In the genomic region with DNA sequence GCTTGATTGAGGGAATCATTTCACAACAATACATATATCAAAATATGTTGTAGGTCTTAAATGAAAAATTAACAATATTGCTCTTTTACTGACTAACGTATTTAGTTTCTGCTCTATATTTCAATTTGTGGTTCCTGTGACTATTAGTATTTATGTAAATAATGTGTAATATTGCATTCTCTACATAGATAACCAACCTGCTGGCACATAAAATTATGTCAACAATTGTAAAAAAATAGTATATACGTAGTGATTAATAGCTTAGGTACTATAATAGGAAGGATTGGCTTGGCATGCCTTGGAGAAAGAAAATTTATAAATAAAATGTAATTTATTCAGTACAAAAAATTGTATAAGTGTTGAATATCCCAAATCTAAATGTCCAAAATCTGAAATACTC, we compare ENCODE assay signal across 28 cellular contexts.
"Had no signal": no experiment of that assay in that cellular context is flagged by ENCODE, and none has a peak within 500 bp of the region (broad histone marks: within the 10 kb centered on the region; RNA-seq: fewer than 3 reads in every experiment).

No MANE protein-coding gene starts in this region.

- H3K4me1 ChIP-seq: colonic mucosa, esophagus muscularis mucosa, esophagus squamous epithelium, foreskin keratinocyte, gastrocnemius medialis, gastroesophageal sphincter, heart left ventricle, heart right ventricle had no signal

- ATAC-seq: effector memory CD8-positive, alpha-beta T cell; esophagus mucosa; foreskin keratinocyte; gastrocnemius medialis; gastroesophageal sphincter; heart left ventricle; heart right ventricle had no signal

- H3K36me3 ChIP-seq: colonic mucosa, esophagus muscularis mucosa, esophagus squamous epithelium, gastrocnemius medialis, gastroesophageal sphincter, heart left ventricle, heart right ventricle had no signal

- H3K9me3 ChIP-seq: colonic mucosa, esophagus muscularis mucosa, esophagus squamous epithelium, gastrocnemius medialis, gastroesophageal sphincter, heart left ventricle had no signal

- FAIRE-seq: colon, endometrium, frontal cortex had no signal

- H3K4me2 ChIP-seq: hepatocyte had no signal

- H3K27ac ChIP-seq: colonic mucosa, coronary artery, dorsolateral prefrontal cortex, epithelial cell of prostate, esophagus muscularis mucosa, esophagus squamous epithelium, foreskin keratinocyte, gastrocnemius medialis, gastroesophageal sphincter, heart left ventricle, heart right ventricle, hepatocyte had no signal

- H3K79me2 ChIP-seq: hepatocyte had no signal

- H3K4me3 ChIP-seq: colonic mucosa, coronary artery, dorsolateral prefrontal cortex, esophagus muscularis mucosa, esophagus squamous epithelium, gastrocnemius medialis, gastroesophageal sphincter, heart left ventricle, heart right ventricle, hepatocyte had no signal

- H3K27me3 ChIP-seq: colonic mucosa, dorsolateral prefrontal cortex, esophagus muscularis mucosa, esophagus squamous epithelium, foreskin keratinocyte, gastrocnemius medialis, gastroesophageal sphincter, heart left ventricle, heart right ventricle, hepatocyte had no signal

- DNase-seq: colonic mucosa; cortex of kidney; dermis blood vessel endothelial cell; dorsolateral prefrontal cortex; effector CD4-positive, alpha-beta T cell; effector CD8-positive, alpha-beta T cell; effector memory CD4-positive, alpha-beta T cell; effector memory CD8-positive, alpha-beta T cell; endodermal cell; erythroblast; esophagus squamous epithelium; foreskin fibroblast; foreskin keratinocyte; foreskin melanocyte; gastrocnemius medialis; glutamatergic neuron; head of caudate nucleus; heart left ventricle; heart right ventricle had no signal

- H2AFZ ChIP-seq: hepatocyte had no signal
